Comparison of ENCODE assay signal across 1 cellular context in genomic region chr5:126801992-126802294, GRCh38.
TF ChIP-seq lines count a peak whose summit lies in the region.

No MANE protein-coding gene starts in this region.

TF ChIP-seq in HCT116, 20 proteins besides CTCF, POLR2A, EP300 and RAD21 (continued from another document):
- TF ChIP-seq REST (IDR thresholded peaks at IDR 0.05; ENCODE audit: low read depth) (no peak), EZH2phosphoT487 (IDR thresholded peaks at IDR 0.05; ENCODE audit: borderline replicate concordance) (no peak)
TF ChIP-seq in HCT116: peak in this region for 0.
